ENCODE assay signal across 8 cellular contexts in the genomic region with DNA sequence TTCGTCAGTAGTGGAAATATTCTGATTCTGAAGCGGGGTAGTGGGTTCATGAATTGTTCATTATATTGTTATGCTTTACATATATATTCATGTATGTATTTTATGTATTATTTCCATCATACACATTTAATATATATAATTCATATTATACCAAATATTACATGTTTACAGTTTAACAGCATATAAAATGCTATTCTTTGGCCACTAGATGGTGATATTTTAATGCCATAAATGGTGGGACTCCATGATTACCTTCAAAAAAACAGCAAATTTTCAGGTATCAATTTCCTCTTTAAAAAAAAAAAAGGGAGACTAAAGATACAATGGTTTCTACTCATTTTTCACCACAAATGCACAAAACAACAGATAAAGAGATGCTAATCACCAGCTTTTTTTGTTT. TPM values are rescaled to one million over a fixed set of nuclear protein-coding genes. Genes with fewer than 3 reads are reported as not detected.
A peak's percentile ranks its signal among the peaks of the same experiment; 100 is the strongest.
DNase-seq lines count a peak whose midpoint lies in the region; ATAC-seq and TF ChIP-seq lines count a peak whose summit lies in the region.

No MANE protein-coding gene starts in this region.

- peak; percentile 17 for TF ChIP-seq CTCF in thoracic aorta (IDR thresholded peaks at IDR 0.05)

- no peaks in the 10 kb centered on the region for H3K4me1 ChIP-seq in thoracic aorta (ENCODE audit: control insufficient read depth in 1 of 2, low read depth in 2 of 2)

- ATAC-seq in thoracic aorta (ENCODE audit: insufficient number of reproducible peaks, low FRiP score, low read depth) (no peak), GM19351 (IDR thresholded peaks at IDR 0.05; ENCODE audit: unreplicated experiment) (no peak)

- H3K9me3 ChIP-seq in thoracic aorta, result no peaks in the 10 kb centered on the region

- TF ChIP-seq POLR2A in erythroblast (IDR thresholded peaks at IDR 0.05; ENCODE audit: low read length), result no peak

- DNase-seq in SIG-M5 treated with dmso at 0.1 percent for 504 hours (lab: John Stamatoyannopoulos, UW; ENCODE audit: unreplicated experiment), result peak; percentile 28
- no peak for DNase-seq in SIG-M5 (lab: John Stamatoyannopoulos, UW)
- DNase-seq in NCI-H446 treated with DMSO at 0.1 percent for 48 hours (lab: John Stamatoyannopoulos, UW), result peak; percentile 16
- DNase-seq in erythroblast (lab: John Stamatoyannopoulos, UW), result peak; percentile 31 to 52
- no peak for DNase-seq in thoracic aorta (ENCODE audit: low spot score)
- DNase-seq in activated CD4-positive, alpha-beta T cell treated with anti-CD3 and anti-CD28 coated beads for 4 hours, result no peak
- no peak for DNase-seq in effector CD4-positive, alpha-beta T cell

- H3K27ac ChIP-seq in thoracic aorta, result no peak overlapping the region

- peaks cover 24% of the 10 kb centered on the region for H3K36me3 ChIP-seq in thoracic aorta

- no peaks in the 10 kb centered on the region for H3K27me3 ChIP-seq in thoracic aorta (replicated peaks; ENCODE audit: insufficient read depth)

- no peak overlapping the region for H3K4me3 ChIP-seq in thoracic aorta

RNA-seq across cellular contexts. Expression of a gene that starts 41.0 kb away (rescaled TPM):
- total RNA-seq in thoracic aorta, result 1 to 10 TPM in 1 of 2 donors, not detected in 1; 1.8 TPM

Comparison
In these comparisons a context has a peak if more than half of its experiments do, and no peak if none do; other contexts are left out.
1. DNase-seq: peak in SIG-M5 treated with dmso at 0.1 percent for 504 hours (single experiment), NCI-H446 treated with DMSO at 0.1 percent for 48 hours (single experiment) and erythroblast (2 of 2); none in SIG-M5 (single experiment), thoracic aorta (single experiment), activated CD4-positive, alpha-beta T cell treated with anti-CD3 and anti-CD28 coated beads for 4 hours (0 of 2) and effector CD4-positive, alpha-beta T cell (single experiment).